ENCODE assay signal across 14 cellular contexts in the genomic region with DNA sequence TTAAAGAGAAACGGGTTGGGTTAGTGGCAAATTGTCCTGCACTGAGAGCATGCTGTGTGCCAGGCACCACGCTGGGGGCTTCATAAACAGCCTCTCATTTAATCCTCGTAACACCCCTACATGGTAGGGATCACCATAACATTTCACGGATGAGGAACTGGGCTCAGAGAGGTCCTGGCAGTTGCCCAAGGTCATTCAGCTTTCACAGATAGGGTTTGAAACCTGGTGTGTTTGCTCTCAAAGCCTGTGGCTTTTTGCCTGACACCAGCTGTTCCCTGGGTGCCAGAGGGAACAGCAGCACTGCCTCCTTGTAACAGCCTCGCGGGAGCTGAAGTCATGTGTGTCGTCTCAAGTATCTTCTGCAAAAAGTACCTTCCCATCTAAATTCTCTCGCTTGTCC.
DNase-seq lines count a peak whose midpoint lies in the region; ATAC-seq and TF ChIP-seq lines count a peak whose summit lies in the region.
"Had no signal": no experiment of that assay in that cellular context is flagged by ENCODE, and none has a peak within 500 bp of the region (broad histone marks: within the 10 kb centered on the region; RNA-seq: fewer than 3 reads in every experiment).

No MANE protein-coding gene starts in this region.

- H3K9me3 ChIP-seq in neural progenitor cell (ENCODE audit: low read depth), result no peaks in the 10 kb centered on the region
- no peaks in the 10 kb centered on the region for H3K9me3 ChIP-seq in Caco-2
- H3K9me3 ChIP-seq in GM23248 (ENCODE audit: low read depth), result no peaks in the 10 kb centered on the region

- peak; percentile 36 for DNase-seq in DMS153 (lab: John Stamatoyannopoulos, UW)
- peak; percentile 26 for DNase-seq in NCI-H2081 treated with DMSO at 0.1 percent for 48 hours (lab: John Stamatoyannopoulos, UW)
- peak; percentile 53 for DNase-seq in astrocyte of the hippocampus (ENCODE audit: low read depth, low spot score)
- no peak for DNase-seq in neural progenitor cell (ENCODE audit: low spot score)
- no peak for DNase-seq in Caco-2
- DNase-seq in GM23248, result no peak
- no peak for DNase-seq in MCF 10A (ENCODE audit: unreplicated experiment)
- DNase-seq: C1 segment of cervical spinal cord; central memory CD4-positive, alpha-beta T cell; stimulated activated CD4-positive, alpha-beta T cell treated with anti-CD3 and anti-CD28 coated beads, Interleukin-15, amount 100 ng/mL, for 24 hours; T-helper 9 cell had no signal

- H3K27ac ChIP-seq in neural progenitor cell, result no peak overlapping the region
- no peak overlapping the region for H3K27ac ChIP-seq in GM23248

- 61 to 66% methylated on average over 8 of the region's 8 CpGs for WGBS in GM23248 (ENCODE audit: low coverage in 1 of 2, low lambda C conversion rate in 2 of 2, missing lambda C conversion rate in 2 of 2), 2 experiments

- no peaks in the 10 kb centered on the region for H3K9me2 ChIP-seq in GM23248 (ENCODE audit: insufficient read depth)

- H4K20me1 ChIP-seq in neural progenitor cell (ENCODE audit: low read depth) (no peaks in the 10 kb centered on the region), GM23248 (ENCODE audit: insufficient read depth) (no peaks in the 10 kb centered on the region)

- H3K9ac ChIP-seq in neural progenitor cell (no peak overlapping the region), GM23248 (no peak overlapping the region)

- no peaks in the 10 kb centered on the region for H3K36me3 Mint-ChIP-seq in neural progenitor cell
- H3K36me3 Mint-ChIP-seq in Caco-2 (ENCODE audit: insufficient read depth, unreplicated experiment), result no peaks in the 10 kb centered on the region
- no peaks in the 10 kb centered on the region for H3K36me3 Mint-ChIP-seq in stimulated activated memory B cell treated with anti-CD40 and anti-IgM and Interleukin-4, amounts not matched to agents 10 μg/mL and 1 μg/mL and 100 μg/mL, for 72 hours
- H3K36me3 Mint-ChIP-seq in MCF 10A (ENCODE audit: insufficient read depth, unreplicated experiment), result no peaks in the 10 kb centered on the region
- H3K36me3 Mint-ChIP-seq: memory B cell had no signal

- no TSS peak for BruUV-seq in Caco-2 (replicated peaks; lab: Mats Ljungman, UMichigan)
- BruUV-seq in MCF 10A (replicated peaks; lab: Mats Ljungman, UMichigan), result no TSS peak

- H3F3A ChIP-seq in neural progenitor cell (ENCODE audit: low read depth) (peaks cover 7% of the 10 kb centered on the region), GM23248 (ENCODE audit: insufficient read depth) (no peaks in the 10 kb centered on the region)

- peak overlapping the region; percentile 70 for H3K27ac Mint-ChIP-seq in neural progenitor cell
- H3K27ac Mint-ChIP-seq in Caco-2 (ENCODE audit: unreplicated experiment), result no peak overlapping the region
- H3K27ac Mint-ChIP-seq in stimulated activated memory B cell treated with anti-CD40 and anti-IgM and Interleukin-4, amounts not matched to agents 10 μg/mL and 1 μg/mL and 100 μg/mL, for 72 hours, result no peak overlapping the region
- H3K27ac Mint-ChIP-seq in MCF 10A (ENCODE audit: low read depth, unreplicated experiment), result no peak overlapping the region
- H3K27ac Mint-ChIP-seq: memory B cell; stimulated activated naive CD8-positive, alpha-beta T cell treated with anti-CD3 and anti-CD28 coated beads, Interleukin-15, Interleukin-2, amounts not matched to agents 100 ng/mL and 50 ng/mL, for 24 hours had no signal

- in situ Hi-C loops in GM23248 (cut with MboI), result no loop called here

- H3K4me3 Mint-ChIP-seq in neural progenitor cell (no peak overlapping the region), Caco-2 (ENCODE audit: unreplicated experiment) (no peak overlapping the region), MCF 10A (ENCODE audit: unreplicated experiment) (no peak overlapping the region)
- H3K4me3 Mint-ChIP-seq in stimulated activated memory B cell treated with anti-CD40 and anti-IgM and Interleukin-4, amounts not matched to agents 10 μg/mL and 1 μg/mL and 100 μg/mL, for 72 hours, result no peak overlapping the region
- H3K4me3 Mint-ChIP-seq: memory B cell; stimulated activated naive CD8-positive, alpha-beta T cell treated with anti-CD3 and anti-CD28 coated beads, Interleukin-15, Interleukin-2, amounts not matched to agents 100 ng/mL and 50 ng/mL, for 24 hours had no signal

- H3K36me3 ChIP-seq in neural progenitor cell (no peaks in the 10 kb centered on the region), Caco-2 (ENCODE audit: control insufficient read depth, insufficient read depth, low read length) (no peaks in the 10 kb centered on the region), GM23248 (ENCODE audit: low read depth) (no peaks in the 10 kb centered on the region)

- POLR2A ChIA-PET in Caco-2 (lab: Charles Lee), result no interaction called here
- POLR2A ChIA-PET in MCF 10A (lab: Yijun Ruan, JAX), result no interaction called here

- no peak for ATAC-seq in stimulated activated memory B cell treated with anti-CD40 and anti-IgM and Interleukin-4, amounts not matched to agents 10 μg/mL and 1 μg/mL and 100 μg/mL, for 72 hours

- no peak overlapping the region for H3K4me2 ChIP-seq in neural progenitor cell
- no peak overlapping the region for H3K4me2 ChIP-seq in GM23248 (ENCODE audit: unreplicated experiment)

- H3K4me1 ChIP-seq in neural progenitor cell (peaks cover 21% of the 10 kb centered on the region), Caco-2 (no peaks in the 10 kb centered on the region), GM23248 (ENCODE audit: insufficient read depth) (no peaks in the 10 kb centered on the region)

- peak overlapping the region; percentile 29 for H2AFZ ChIP-seq in neural progenitor cell (replicated peaks)
- no peak overlapping the region for H2AFZ ChIP-seq in GM23248

- H3K27me3 Mint-ChIP-seq in neural progenitor cell (ENCODE audit: insufficient read depth, low read depth) (peaks cover 4% of the 10 kb centered on the region), Caco-2 (ENCODE audit: insufficient read depth, unreplicated experiment) (peaks cover 16% of the 10 kb centered on the region), MCF 10A (ENCODE audit: insufficient read depth, unreplicated experiment) (peaks cover 16% of the 10 kb centered on the region)
- no peaks in the 10 kb centered on the region for H3K27me3 Mint-ChIP-seq in stimulated activated memory B cell treated with anti-CD40 and anti-IgM and Interleukin-4, amounts not matched to agents 10 μg/mL and 1 μg/mL and 100 μg/mL, for 72 hours

- H3K27me3 ChIP-seq in neural progenitor cell (no peaks in the 10 kb centered on the region), Caco-2 (replicated peaks; ENCODE audit: control insufficient read depth, insufficient read depth, low read length) (no peaks in the 10 kb centered on the region; the same call in 1 of the 2 replicates), GM23248 (replicated peaks; ENCODE audit: insufficient read depth) (peaks cover 10% of the 10 kb centered on the region; the same call in 1 of the 2 replicates)

- intact Hi-C loops in Caco-2 (cut with micrococcal nuclease; ENCODE audit: unreplicated experiment), result no loop called here
- intact Hi-C loops in MCF 10A (cut with micrococcal nuclease), result no loop called here

- CTCF ChIA-PET in Caco-2 (lab: Charles Lee) (no interaction called here), MCF 10A (lab: Yijun Ruan, JAX) (interaction anchor here (0.6 kb wide), 1 partner anchor 110 kb away, joined by 5 read pairs; no protein-coding TSS in a partner anchor)

- H3K9me3 Mint-ChIP-seq in neural progenitor cell (peaks cover 4% of the 10 kb centered on the region), Caco-2 (ENCODE audit: unreplicated experiment) (no peaks in the 10 kb centered on the region), MCF 10A (ENCODE audit: unreplicated experiment) (peaks cover 8% of the 10 kb centered on the region)
- peaks cover 8% of the 10 kb centered on the region for H3K9me3 Mint-ChIP-seq in stimulated activated memory B cell treated with anti-CD40 and anti-IgM and Interleukin-4, amounts not matched to agents 10 μg/mL and 1 μg/mL and 100 μg/mL, for 72 hours

- H3K4me1 Mint-ChIP-seq in neural progenitor cell (peaks cover 57% of the 10 kb centered on the region), Caco-2 (ENCODE audit: low read depth, unreplicated experiment) (no peaks in the 10 kb centered on the region), MCF 10A (ENCODE audit: insufficient read depth, unreplicated experiment) (no peaks in the 10 kb centered on the region)
- H3K4me1 Mint-ChIP-seq in stimulated activated memory B cell treated with anti-CD40 and anti-IgM and Interleukin-4, amounts not matched to agents 10 μg/mL and 1 μg/mL and 100 μg/mL, for 72 hours, result no peaks in the 10 kb centered on the region
- H3K4me1 Mint-ChIP-seq: memory B cell had no signal

- H3K4me3 ChIP-seq in neural progenitor cell (no peak overlapping the region), Caco-2 (ENCODE audit: low read depth, low read length) (no peak overlapping the region), GM23248 (no peak overlapping the region)

- H3K79me2 ChIP-seq in neural progenitor cell (ENCODE audit: low read depth) (no peaks in the 10 kb centered on the region), GM23248 (ENCODE audit: insufficient read depth) (no peaks in the 10 kb centered on the region)

- TF ChIP-seq CTCF in neural progenitor cell (IDR thresholded peaks at IDR 0.05), result no peak
- no peak for TF ChIP-seq CTCF in Caco-2 (IDR thresholded peaks at IDR 0.05; ENCODE audit: insufficient read depth in 1 of 2, low read depth in 1 of 2, low read length in 1 of 2, severe bottlenecking in 1 of 2, unreplicated experiment in 1 of 2)
- no peak for TF ChIP-seq CTCF in MCF 10A (IDR thresholded peaks at IDR 0.05; ENCODE audit: unreplicated experiment)

Comparison
In these comparisons a context has a peak if more than half of its experiments do, and no peak if none do; other contexts are left out.
1. DNase-seq: peak in DMS153 (single experiment), NCI-H2081 treated with DMSO at 0.1 percent for 48 hours (single experiment) and astrocyte of the hippocampus (single experiment); none in neural progenitor cell (single experiment), Caco-2 (0 of 2), GM23248 (single experiment) and MCF 10A (single experiment).